Comparison of ENCODE assay signal across 17 cellular contexts in the genomic region with DNA sequence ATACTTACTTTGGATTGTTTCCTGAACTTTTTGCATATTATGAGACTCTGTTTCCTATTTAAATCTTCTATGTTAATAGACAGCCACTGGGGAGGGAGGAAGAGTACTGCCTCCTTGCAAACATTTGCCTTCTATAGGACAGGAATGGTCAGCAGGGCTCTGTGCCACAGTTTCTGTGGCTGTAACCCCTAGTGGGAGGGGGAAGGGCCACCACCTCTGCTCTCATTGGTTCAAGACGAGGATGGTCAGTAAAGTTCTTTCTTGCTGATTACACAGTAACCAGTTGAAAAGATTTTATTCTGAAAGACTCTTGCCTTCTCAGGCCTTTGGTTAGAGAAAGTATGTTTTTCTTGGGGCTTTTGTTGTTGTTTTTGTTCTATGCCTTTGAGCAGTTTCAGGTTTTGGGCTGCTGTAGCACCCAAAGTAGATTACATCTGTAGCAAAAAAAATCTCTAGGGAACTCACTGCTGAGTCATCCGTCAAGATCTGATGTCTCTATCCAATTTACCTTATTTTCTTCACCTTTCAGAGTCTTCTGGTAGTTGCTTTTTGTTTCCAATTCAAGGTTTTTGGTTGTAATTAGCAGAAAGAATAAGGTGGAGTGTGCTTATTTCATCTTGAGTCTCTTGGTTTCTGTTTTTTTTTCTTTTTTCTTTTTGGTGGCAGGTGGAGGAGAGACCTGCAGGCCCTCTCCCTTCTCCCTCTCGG. TPM values are rescaled to one million over a fixed set of nuclear protein-coding genes. Genes with fewer than 3 reads are reported as not detected.
DNase-seq lines count a peak whose midpoint lies in the region; ATAC-seq, FAIRE-seq and TF ChIP-seq lines count a peak whose summit lies in the region.
"Had no signal": no experiment of that assay in that cellular context is flagged by ENCODE, and none has a peak within 500 bp of the region (broad histone marks: within the 10 kb centered on the region; RNA-seq: fewer than 3 reads in every experiment).

No MANE protein-coding gene starts in this region.

- no peaks in the 10 kb centered on the region for H3K9me3 ChIP-seq in thyroid gland
- no peaks in the 10 kb centered on the region for H3K9me3 ChIP-seq in small intestine (ENCODE audit: control insufficient read depth, low read depth)

- H3K27me3 Mint-ChIP-seq in activated naive CD8-positive, alpha-beta T cell treated with anti-CD3 and anti-CD28 coated beads, Interleukin-2, amount 50 U/mL, for 24 hours, result no peaks in the 10 kb centered on the region

- TF ChIP-seq CTCF in thyroid gland (IDR thresholded peaks at IDR 0.05) (no peak), foreskin fibroblast (IDR thresholded peaks at IDR 0.05; ENCODE audit: low read depth, low read length) (no peak)

- H3K27me3 ChIP-seq in thyroid gland (no peaks in the 10 kb centered on the region), small intestine (ENCODE audit: control insufficient read depth in 2 of 2, insufficient read depth in 2 of 2, low read length in 2 of 2) (no peaks in the 10 kb centered on the region)

- WGBS in thyroid gland, 2 donors, result 23 to 59% methylated on average over 3 of the region's 3 CpGs
- WGBS in small intestine, 3 donors, result 81 to 95% (median 92%) methylated on average over 3 of the region's 3 CpGs

- peaks cover 1% of the 10 kb centered on the region for H3K4me1 Mint-ChIP-seq in activated naive CD8-positive, alpha-beta T cell treated with anti-CD3 and anti-CD28 coated beads, Interleukin-2, amount 50 U/mL, for 24 hours

- peak; percentile 18 for DNase-seq in NCI-H2171 treated with DMSO at 0.1 percent for 48 hours (lab: John Stamatoyannopoulos, UW)
- DNase-seq in NCI-H2171 (lab: John Stamatoyannopoulos, UW), result no peak
- DNase-seq in astrocyte of the hippocampus (ENCODE audit: low read depth, low spot score), result peak; percentile 56
- peak; percentile 42 to 49 for DNase-seq in thyroid gland
- no peak for DNase-seq in foreskin fibroblast
- no peak for DNase-seq in small intestine
- DNase-seq in activated naive CD8-positive, alpha-beta T cell treated with anti-CD3 and anti-CD28 coated beads, Interleukin-2, amount 50 U/mL, for 24 hours, result no peak
- DNase-seq: anterior cingulate cortex, C1 segment of cervical spinal cord, dermis blood vessel endothelial cell, GM23248, hypothalamus, Karpas-422, NCI-H187, NCI-H526 had no signal

- peaks cover 42% of the 10 kb centered on the region for H3K36me3 Mint-ChIP-seq in activated naive CD8-positive, alpha-beta T cell treated with anti-CD3 and anti-CD28 coated beads, Interleukin-2, amount 50 U/mL, for 24 hours (ENCODE audit: low read depth)

- TF ChIP-seq POLR2A in thyroid gland (IDR thresholded peaks at IDR 0.05), result no peak

- H3K4me3 ChIP-seq in thyroid gland (replicated peaks in 1 of 3), result no peak overlapping the region
- no peak overlapping the region for H3K4me3 ChIP-seq in foreskin fibroblast (ENCODE audit: low read depth in 1 of 2, low read length in 2 of 2)
- no peak overlapping the region for H3K4me3 ChIP-seq in small intestine (ENCODE audit: low read depth in 1 of 2, low read length in 2 of 2)
- H3K4me3 ChIP-seq: GM23248 had no signal

- H3K27ac ChIP-seq in thyroid gland (peak overlapping the region; percentile 48 to 85 (median 71)), small intestine (ENCODE audit: low read depth in 1 of 2, low read length in 1 of 2) (no peak overlapping the region)
- H3K27ac ChIP-seq: 22Rv1, GM23248 had no signal

- no peak overlapping the region for H3K4me3 Mint-ChIP-seq in activated naive CD8-positive, alpha-beta T cell treated with anti-CD3 and anti-CD28 coated beads, Interleukin-2, amount 50 U/mL, for 24 hours

- H3K4me1 ChIP-seq in thyroid gland, result no peaks in the 10 kb centered on the region
- no peaks in the 10 kb centered on the region for H3K4me1 ChIP-seq in small intestine (ENCODE audit: control insufficient read depth in 2 of 2, insufficient read depth in 1 of 2, low read depth in 1 of 2, low read length in 1 of 2)

- no peak for FAIRE-seq in small intestine (lab: Jason Lieb, UNC)

- H3K36me3 ChIP-seq in thyroid gland, result no peaks in the 10 kb centered on the region
- H3K36me3 ChIP-seq in small intestine (ENCODE audit: control insufficient read depth in 2 of 2, insufficient read depth in 2 of 2, low read length in 2 of 2), result peaks cover 0 to 7% of the 10 kb centered on the region in 2 donors

- no peak overlapping the region for H3K27ac Mint-ChIP-seq in activated naive CD8-positive, alpha-beta T cell treated with anti-CD3 and anti-CD28 coated beads, Interleukin-2, amount 50 U/mL, for 24 hours

- peak; percentile 61 for ATAC-seq in HG03135 (IDR thresholded peaks at IDR 0.05; ENCODE audit: unreplicated experiment)
- no peak for ATAC-seq in activated naive CD8-positive, alpha-beta T cell treated with anti-CD3 and anti-CD28 coated beads, Interleukin-2, amount 50 U/mL, for 24 hours

- H3K9me3 Mint-ChIP-seq in activated naive CD8-positive, alpha-beta T cell treated with anti-CD3 and anti-CD28 coated beads, Interleukin-2, amount 50 U/mL, for 24 hours, result peaks cover 11% of the 10 kb centered on the region

- intact Hi-C loops in thyroid gland (cut with DNase I), result no loop called here

RNA-seq across cellular contexts. Expression of gene SLC35A3, which starts 23.1 kb away (rescaled TPM):
- 10 to 100 TPM; 38.3 to 81.2 (median 57.0) TPM for total RNA-seq in thyroid gland
- polyA plus RNA-seq in small intestine, result 10 to 100 TPM; 17.8 to 32.1 (median 19.0) TPM

Comparison
In these comparisons a context has a peak if more than half of its experiments do, and no peak if none do; other contexts are left out.
1. DNase-seq: peak in NCI-H2171 treated with DMSO at 0.1 percent for 48 hours (single experiment), astrocyte of the hippocampus (single experiment) and thyroid gland (2 of 2); none in NCI-H2171 (single experiment), foreskin fibroblast (0 of 2), small intestine (single experiment) and activated naive CD8-positive, alpha-beta T cell treated with anti-CD3 and anti-CD28 coated beads, Interleukin-2, amount 50 U/mL, for 24 hours (single experiment).
2. H3K27ac ChIP-seq: peak in thyroid gland (3 of 3); none in small intestine (0 of 2).